Comparison of ENCODE assay signal across 1 cellular context in the genomic region with DNA sequence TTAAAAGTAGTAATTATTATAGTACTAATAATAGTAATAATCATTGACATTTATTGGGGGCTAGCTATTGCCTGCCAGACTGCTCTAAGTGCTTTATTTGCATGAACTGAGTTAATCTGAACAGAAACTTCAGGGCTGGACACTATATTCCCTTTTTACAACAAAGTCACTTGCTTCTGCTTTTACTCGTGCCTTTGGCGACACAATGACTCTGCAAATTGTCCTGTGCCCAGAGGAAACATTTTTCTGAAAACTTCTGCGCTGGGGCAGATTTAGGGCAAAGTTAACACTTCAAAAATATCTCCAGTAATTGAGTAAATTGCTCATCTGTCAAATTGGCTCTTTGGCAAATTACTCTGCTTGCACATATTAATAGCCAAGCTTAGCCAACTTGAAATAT.
TF ChIP-seq lines count a peak whose summit lies in the region.

No MANE protein-coding gene starts in this region.

TF ChIP-seq in H1, 55 proteins besides CTCF, POLR2A, EP300 and RAD21:
- TF ChIP-seq, protein P1, sequence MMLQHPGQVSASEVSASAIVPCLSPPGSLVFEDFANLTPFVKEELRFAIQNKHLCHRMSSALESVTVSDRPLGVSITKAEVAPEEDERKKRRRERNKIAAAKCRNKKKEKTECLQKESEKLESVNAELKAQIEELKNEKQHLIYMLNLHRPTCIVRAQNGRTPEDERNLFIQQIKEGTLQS (IDR thresholded peaks at IDR 0.05; ENCODE audit: insufficient read depth, low read depth, low read length): no peak
- no peak for TF ChIP-seq GABPA (IDR thresholded peaks at IDR 0.05; ENCODE audit: borderline replicate concordance, insufficient read depth, low read length)
- TF ChIP-seq SAP30 (IDR thresholded peaks at IDR 0.05; ENCODE audit: insufficient read depth, insufficient replicate concordance, low read length): no peak
- TF ChIP-seq NANOG (IDR thresholded peaks at IDR 0.05; ENCODE audit: insufficient read depth, low read depth, low read length, poor library complexity, severe bottlenecking): no peak
- TF ChIP-seq HDAC6 (IDR thresholded peaks at IDR 0.05; ENCODE audit: low read depth, low read length): no peak
- TF ChIP-seq EGR1 (IDR thresholded peaks at IDR 0.05; ENCODE audit: borderline replicate concordance, low read depth, low read length): no peak
- TF ChIP-seq SIRT6 (IDR thresholded peaks at IDR 0.05; ENCODE audit: low read length): no peak
- TF ChIP-seq TAF1 (IDR thresholded peaks at IDR 0.05; ENCODE audit: low read depth, low read length): no peak
- no peak for TF ChIP-seq JUND (IDR thresholded peaks at IDR 0.05; ENCODE audit: low read length)
- no peak for TF ChIP-seq GTF2F1 (IDR thresholded peaks at IDR 0.05; ENCODE audit: borderline replicate concordance, low read depth, low read length)
- no peak for TF ChIP-seq BCL11A (IDR thresholded peaks at IDR 0.05; ENCODE audit: low read depth in 2 of 2, low read length in 2 of 2)
- no peak for TF ChIP-seq YY1 (IDR thresholded peaks at IDR 0.05; ENCODE audit: low read depth, low read length)
- TF ChIP-seq EZH2 (IDR thresholded peaks at IDR 0.05; ENCODE audit: low read depth, low read length, severe bottlenecking): no peak
- no peak for TF ChIP-seq TCF12 (IDR thresholded peaks at IDR 0.05; ENCODE audit: low read depth, low read length)
- TF ChIP-seq, protein P2, sequence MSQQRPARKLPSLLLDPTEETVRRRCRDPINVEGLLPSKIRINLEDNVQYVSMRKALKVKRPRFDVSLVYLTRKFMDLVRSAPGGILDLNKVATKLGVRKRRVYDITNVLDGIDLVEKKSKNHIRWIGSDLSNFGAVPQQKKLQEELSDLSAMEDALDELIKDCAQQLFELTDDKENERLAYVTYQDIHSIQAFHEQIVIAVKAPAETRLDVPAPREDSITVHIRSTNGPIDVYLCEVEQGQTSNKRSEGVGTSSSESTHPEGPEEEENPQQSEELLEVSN (IDR thresholded peaks at IDR 0.05): no peak
- TF ChIP-seq BRCA1 (IDR thresholded peaks at IDR 0.05; ENCODE audit: low read depth, low read length): no peak
- no peak for TF ChIP-seq SP2 (IDR thresholded peaks at IDR 0.05; ENCODE audit: low read length)
- no peak for TF ChIP-seq CHD1 (IDR thresholded peaks at IDR 0.05; ENCODE audit: low read depth, low read length)
